In genomic region chr7:83413425-83413824, GRCh38 we compare ENCODE assay signal across 12 cellular contexts.
DNase-seq lines count a peak whose midpoint lies in the region; ATAC-seq, FAIRE-seq and TF ChIP-seq lines count a peak whose summit lies in the region.
"Had no signal": no experiment of that assay in that cellular context is flagged by ENCODE, and none has a peak within 500 bp of the region (broad histone marks: within the 10 kb centered on the region; RNA-seq: fewer than 3 reads in every experiment).

No MANE protein-coding gene starts in this region.

- no peak for TF ChIP-seq RAD21 in H1 (IDR thresholded peaks at IDR 0.05 in 1 of 2, conservative IDR thresholded peaks at IDR 0.05 in 1 of 2; ENCODE audit: low read depth in 2 of 2, low read length in 2 of 2)

- H3K27ac ChIP-seq in H1 (ENCODE audit: low read depth, low read length) = no peak overlapping the region
- H3K27ac ChIP-seq in neuronal stem cell (replicated peaks; ENCODE audit: low read length) = no peak overlapping the region
- H3K27ac ChIP-seq: epithelial cell of prostate, testis had no signal

- no peak for TF ChIP-seq EP300 in H1 (IDR thresholded peaks at IDR 0.05; ENCODE audit: borderline replicate concordance in 1 of 2, low read depth in 2 of 2, low read length in 2 of 2)

- TF ChIP-seq POLR2A in H1 (IDR thresholded peaks at IDR 0.05; ENCODE audit: control extremely low read depth in 1 of 2, low read depth in 2 of 2, low read length in 2 of 2) = no peak

- H4K5ac ChIP-seq in H1 (ENCODE audit: insufficient read length, low read depth, low read length) = no peak overlapping the region

- no peak for ATAC-seq in left colon
- ATAC-seq: activated CD4-positive, alpha-beta T cell treated with anti-CD3 and anti-CD28 coated beads for 36 hours; naive thymus-derived CD8-positive, alpha-beta T cell had no signal

- peak overlapping the region; percentile 13 for H3K4ac ChIP-seq in H1 (replicated peaks; ENCODE audit: insufficient read length, low read depth, low read length)
- no peak overlapping the region for H3K4ac ChIP-seq in neuronal stem cell (ENCODE audit: low read length)

- no peak overlapping the region; the same call in 1 of the 2 replicates for H2BK12ac ChIP-seq in H1 (ENCODE audit: low read depth, low read length)
- H2BK12ac ChIP-seq in neuronal stem cell (ENCODE audit: low read length) = no peak overlapping the region

- H3K4me2 ChIP-seq in H1 (ENCODE audit: insufficient read depth in 1 of 2, low read depth in 2 of 2, low read length in 2 of 2) = no peak overlapping the region
- no peak overlapping the region for H3K4me2 ChIP-seq in neuronal stem cell (ENCODE audit: insufficient read depth, low read length, poor library complexity, severe bottlenecking)

- no peaks in the 10 kb centered on the region for H3K36me3 ChIP-seq in H1 (ENCODE audit: control insufficient read depth in 2 of 4, insufficient read depth in 4 of 4, low read length in 3 of 4)
- H3K36me3 ChIP-seq in neuronal stem cell (replicated peaks in 1 of 2; ENCODE audit: control insufficient read depth in 2 of 2, insufficient read depth in 2 of 2, low read length in 2 of 2) = no peaks in the 10 kb centered on the region

- H3K18ac ChIP-seq in H1 (ENCODE audit: extremely low read depth, low read length) (no peak overlapping the region), neuronal stem cell (ENCODE audit: low read length) (no peak overlapping the region)

- H3K9ac ChIP-seq in H1 (replicated peaks in 1 of 4; ENCODE audit: extremely low read depth in 1 of 4, low read depth in 3 of 4, low read length in 3 of 4) (no peak overlapping the region), neuronal stem cell (ENCODE audit: low read depth, low read length, poor library complexity) (no peak overlapping the region)

- H3K4me3 ChIP-seq in H1 (ENCODE audit: extremely low read depth in 1 of 4, insufficient read depth in 2 of 4, low read depth in 3 of 4, low read length in 4 of 4) = no peak overlapping the region
- H3K4me3 ChIP-seq in neuronal stem cell (ENCODE audit: low read length in 2 of 2) = no peak overlapping the region
- H3K4me3 ChIP-seq: testis had no signal

- CTCF ChIA-PET in H1 (lab: Charles Lee; ENCODE audit: partially characterized antibody) = interaction anchor here (1.2 to 3.1 kb wide), 4 partner anchors 39 to 101 kb away, joined by 3 to 15 read pairs (median 10); no protein-coding TSS in a partner anchor

- no peaks in the 10 kb centered on the region for H3K23me2 ChIP-seq in H1 (ENCODE audit: low read depth, low read length)

- peak; percentile 66 for FAIRE-seq in H1 (lab: Jason Lieb, UNC)

- H2BK120ac ChIP-seq in H1 (replicated peaks; ENCODE audit: low read depth, low read length) (peak overlapping the region; percentile 86), neuronal stem cell (ENCODE audit: low read depth, low read length) (no peak overlapping the region)

- H2BK5ac ChIP-seq in H1 (ENCODE audit: low read depth, low read length) (no peak overlapping the region), neuronal stem cell (ENCODE audit: low read length) (no peak overlapping the region)

- no peaks in the 10 kb centered on the region for H3K79me1 ChIP-seq in H1 (ENCODE audit: low read depth, low read length)
- no peaks in the 10 kb centered on the region for H3K79me1 ChIP-seq in neuronal stem cell (ENCODE audit: low read depth, low read length)

- H2BK15ac ChIP-seq in H1 (ENCODE audit: low read length) (no peak overlapping the region), neuronal stem cell (ENCODE audit: low read length) (no peak overlapping the region)

- peaks cover 0 to 12% (median 4%) of the 10 kb centered on the region in 4 experiments; a peak in 2 of 7 replicates for H3K4me1 ChIP-seq in H1 (replicated peaks in 1 of 4; ENCODE audit: control insufficient read depth in 3 of 4, insufficient read depth in 4 of 4, low read length in 3 of 4)
- no peaks in the 10 kb centered on the region for H3K4me1 ChIP-seq in neuronal stem cell (ENCODE audit: control insufficient read depth in 2 of 2, insufficient read depth in 1 of 2, low read depth in 1 of 2, low read length in 2 of 2)
- H3K4me1 ChIP-seq: testis had no signal

- 75% methylated on average over 2 of the region's 2 CpGs; no CpG with 5 or more reads in 1 of the 2 experiments for WGBS in H1 (ENCODE audit: extremely low coverage in 1 of 2, insufficient coverage in 1 of 2, insufficient read length in 1 of 2, insufficient replicate concordance in 2 of 2, low coverage in 1 of 2, low lambda C conversion rate in 2 of 2, missing lambda C conversion rate in 1 of 2), 2 experiments
- 100% methylated on average over 1 of the region's 2 CpGs; no CpG with 5 or more reads in 1 of the 2 donors for WGBS in neuronal stem cell (ENCODE audit: extremely low coverage in 2 of 2, insufficient read length in 2 of 2, insufficient replicate concordance in 1 of 2), 2 donors

- no peak for TF ChIP-seq CTCF in H1 (IDR thresholded peaks at IDR 0.05; ENCODE audit: control extremely low read depth in 1 of 3, insufficient read depth in 1 of 3, low read depth in 1 of 3, low read length in 3 of 3)

- no peak overlapping the region for H4K8ac ChIP-seq in H1 (ENCODE audit: extremely low read depth, insufficient read depth, low read length)
- no peak overlapping the region for H4K8ac ChIP-seq in neuronal stem cell (ENCODE audit: low read depth, low read length)

- H3K9me3 ChIP-seq in H1 (ENCODE audit: insufficient read depth in 2 of 2, low read depth in 1 of 2, low read length in 1 of 2) = no peaks in the 10 kb centered on the region
- H3K9me3 ChIP-seq in neuronal stem cell (replicated peaks in 1 of 2; ENCODE audit: control insufficient read depth in 2 of 2, insufficient read depth in 1 of 2, low read depth in 1 of 2, low read length in 2 of 2) = no peaks in the 10 kb centered on the region
- H3K9me3 ChIP-seq: testis had no signal

- H2AFZ ChIP-seq in H1 (ENCODE audit: low read length) (peak overlapping the region; percentile 12; the same call in 1 of the 2 replicates), neuronal stem cell (ENCODE audit: low read length) (peak overlapping the region; percentile 47)

- H4K91ac ChIP-seq in H1 (replicated peaks; ENCODE audit: insufficient read length, low read length) (peak overlapping the region; percentile 68), neuronal stem cell (ENCODE audit: low read depth, low read length, poor library complexity) (no peak overlapping the region)

- intact Hi-C loops in left colon (cut with DNase I, micrococcal nuclease) = loop anchor here in 1 of 2 donors (5.0 kb wide), 1 partner anchor 244 kb away; no protein-coding TSS in a partner anchor

- H3K14ac ChIP-seq in H1 (ENCODE audit: insufficient read length) = no peak overlapping the region
- H3K14ac ChIP-seq in neuronal stem cell (ENCODE audit: low read length) = no peak overlapping the region

- H2BK20ac ChIP-seq in H1 (ENCODE audit: low read length) = 0 out of 2 replicates have a peak overlapping the region, but pooled peaks have one; percentile 13

- H3K56ac ChIP-seq in H1 (replicated peaks; ENCODE audit: insufficient read length, low read depth, low read length) = no peak overlapping the region

- POLR2A ChIA-PET in H1 (lab: Charles Lee; ENCODE audit: partially characterized antibody) = interaction anchor here (1.3 to 5.1 kb wide), 4 partner anchors 48 to 61 kb away, joined by 6 to 44 read pairs (median 27); no protein-coding TSS in a partner anchor

- H2AK5ac ChIP-seq in H1 (ENCODE audit: low read depth, low read length) = no peak overlapping the region
- no peak overlapping the region for H2AK5ac ChIP-seq in neuronal stem cell (ENCODE audit: low read depth, low read length)

- H3K23ac ChIP-seq in H1 (ENCODE audit: insufficient read length) (no peak overlapping the region), neuronal stem cell (ENCODE audit: low read depth, low read length, poor library complexity) (no peak overlapping the region)

- no peaks in the 10 kb centered on the region for H4K20me1 ChIP-seq in H1 (replicated peaks in 1 of 2; ENCODE audit: control insufficient read depth in 1 of 2, insufficient read depth in 2 of 2, low read length in 2 of 2)

- H3K27me3 ChIP-seq in H1 (replicated peaks in 1 of 4; ENCODE audit: control insufficient read depth in 3 of 4, extremely low read depth in 1 of 4, insufficient read depth in 3 of 4, low read length in 3 of 4) = no peaks in the 10 kb centered on the region
- H3K27me3 ChIP-seq in neuronal stem cell (ENCODE audit: control insufficient read depth in 3 of 3, insufficient read depth in 3 of 3, low read depth in 1 of 3, low read length in 3 of 3) = no peaks in the 10 kb centered on the region
- H3K27me3 ChIP-seq: testis had no signal

- no peaks in the 10 kb centered on the region for H3K79me2 ChIP-seq in H1 (ENCODE audit: control insufficient read depth in 1 of 2, insufficient read depth in 2 of 2, low read length in 2 of 2)

- DNase-seq in GM03348 (ENCODE audit: low spot score) (peak; percentile 5), M059J (ENCODE audit: low read depth) (peak; percentile 1), H1 (ENCODE audit: low read depth in 1 of 2, low spot score in 2 of 2) (no peak), neuronal stem cell (ENCODE audit: low spot score) (no peak), NCI-H526 (lab: John Stamatoyannopoulos, UW) (no peak), left colon (no peak), NCI-H774 (lab: John Stamatoyannopoulos, UW) (no peak)
- DNase-seq: activated CD4-positive, alpha-beta T cell treated with anti-CD3 and anti-CD28 coated beads for 36 hours; CD4-positive, CD25-positive, alpha-beta regulatory T cell; naive thymus-derived CD8-positive, alpha-beta T cell; testis had no signal

TF ChIP-seq in H1, 55 proteins besides CTCF, POLR2A, EP300 and RAD21 (continues in another document):
- no peak for TF ChIP-seq NANOG (IDR thresholded peaks at IDR 0.05; ENCODE audit: insufficient read depth, low read depth, low read length, poor library complexity, severe bottlenecking)
- TF ChIP-seq JUND (IDR thresholded peaks at IDR 0.05; ENCODE audit: low read length) = no peak
- no peak for TF ChIP-seq YY1 (IDR thresholded peaks at IDR 0.05; ENCODE audit: low read depth, low read length)
- no peak for TF ChIP-seq MAX (IDR thresholded peaks at IDR 0.05)
- TF ChIP-seq MAFK (IDR thresholded peaks at IDR 0.05; ENCODE audit: low read depth, low read length) = no peak
- TF ChIP-seq USF2 (IDR thresholded peaks at IDR 0.05; ENCODE audit: low read length) = no peak
- TF ChIP-seq PHF8 (conservative IDR thresholded peaks at IDR 0.05; ENCODE audit: low read depth, low read length) = no peak
- TF ChIP-seq CBX8 (IDR thresholded peaks at IDR 0.05; ENCODE audit: borderline replicate concordance, low read depth, low read length) = no peak

Comparison
In these comparisons a context has a peak if more than half of its experiments do, and no peak if none do; other contexts are left out.
1. DNase-seq: peak in GM03348 (single experiment) and M059J (single experiment); none in H1 (0 of 2), neuronal stem cell (single experiment), NCI-H526 (0 of 2), left colon (0 of 2) and NCI-H774 (single experiment).